19 cellular contexts compared by ENCODE assay signal in genomic region chr10:77073066-77073960, GRCh38.
DNase-seq lines count a peak whose midpoint lies in the region; ATAC-seq and TF ChIP-seq lines count a peak whose summit lies in the region.
"Had no signal": no experiment of that assay in that cellular context is flagged by ENCODE, and none has a peak within 500 bp of the region (broad histone marks: within the 10 kb centered on the region; RNA-seq: fewer than 3 reads in every experiment).

No MANE protein-coding gene starts in this region.

- H3K27me3 ChIP-seq in breast epithelium = no peaks in the 10 kb centered on the region
- no peaks in the 10 kb centered on the region for H3K27me3 ChIP-seq in right atrium auricular region
- no peaks in the 10 kb centered on the region for H3K27me3 ChIP-seq in rectal smooth muscle tissue (ENCODE audit: control insufficient read depth, insufficient read depth, low read length)
- no peaks in the 10 kb centered on the region for H3K27me3 ChIP-seq in A673 (replicated peaks; ENCODE audit: insufficient read depth, low read depth, low read length, poor library complexity)
- H3K27me3 ChIP-seq: ascending aorta, dorsolateral prefrontal cortex had no signal

- TF ChIP-seq CTCF in AG09319 (IDR thresholded peaks at IDR 0.05; ENCODE audit: low read depth, low read length) (no peak), breast epithelium (IDR thresholded peaks at IDR 0.05) (no peak), right atrium auricular region (IDR thresholded peaks at IDR 0.05) (no peak), A673 (conservative IDR thresholded peaks at IDR 0.05; ENCODE audit: low read depth, low read length) (no peak), omental fat pad (IDR thresholded peaks at IDR 0.05) (no peak)

- no peak for ATAC-seq in omental fat pad (ENCODE audit: low FRiP score)

- TF ChIP-seq POLR2A in breast epithelium (IDR thresholded peaks at IDR 0.05) = no peak

- H3K36me3 ChIP-seq in breast epithelium = no peaks in the 10 kb centered on the region
- no peaks in the 10 kb centered on the region for H3K36me3 ChIP-seq in right atrium auricular region
- H3K36me3 ChIP-seq in rectal smooth muscle tissue (ENCODE audit: control insufficient read depth, insufficient read depth, low read length) = no peaks in the 10 kb centered on the region
- H3K36me3 ChIP-seq in A673 (ENCODE audit: insufficient read depth, low read length, poor library complexity, severe bottlenecking) = no peaks in the 10 kb centered on the region

- BruUV-seq in A673 (replicated peaks; lab: Mats Ljungman, UMichigan) = no TSS peak

- H3K9ac ChIP-seq in rectal smooth muscle tissue (ENCODE audit: low read length) = no peak overlapping the region

- H3K4me3 ChIP-seq in breast epithelium (no peak overlapping the region), right atrium auricular region (no peak overlapping the region), rectal smooth muscle tissue (ENCODE audit: low read length) (no peak overlapping the region), A673 (ENCODE audit: low read depth, low read length, poor library complexity, severe bottlenecking) (no peak overlapping the region)
- H3K4me3 ChIP-seq: ascending aorta, dorsolateral prefrontal cortex had no signal

- DNase-seq in AG09319 (ENCODE audit: extremely low read depth, low read depth) (peak; percentile 55), breast epithelium (ENCODE audit: low spot score in 2 of 2) (peak in 1 of 2 donors; percentile 74), right atrium auricular region (ENCODE audit: low spot score) (peak; percentile 77), HPDE6-E6E7 (ENCODE audit: extremely low spot score) (no peak), A673 (ENCODE audit: low spot score) (no peak), omental fat pad (ENCODE audit: low spot score) (no peak), cerebellar cortex (ENCODE audit: low spot score) (no peak)
- DNase-seq: activated CD4-positive, alpha-beta T cell treated with anti-CD3 and anti-CD28 coated beads, Interleukin-2, amount 50 U/mL, for 4 hours; dorsolateral prefrontal cortex; HFFc6; Kasumi-1; midbrain; NCI-H1694 treated with DMSO at 0.1 percent for 48 hours; NCI-H510A treated with DMSO at 0.1 percent for 48 hours; nucleus accumbens; OCI-M1 had no signal

- intact Hi-C loops in breast epithelium (cut with DNase I; ENCODE audit: low total_unique reads) (no loop called here), A673 (cut with micrococcal nuclease; ENCODE audit: unreplicated experiment) (no loop called here)

- peak overlapping the region; percentile 39 to 60 for H3K27ac ChIP-seq in breast epithelium
- no peak overlapping the region for H3K27ac ChIP-seq in right atrium auricular region
- H3K27ac ChIP-seq in rectal smooth muscle tissue (ENCODE audit: low read depth, low read length) = peak overlapping the region; percentile 21
- no peak overlapping the region for H3K27ac ChIP-seq in A673 (ENCODE audit: low read depth, low read length, poor library complexity, severe bottlenecking)
- H3K27ac ChIP-seq: dorsolateral prefrontal cortex, HL-60 had no signal

- H3K4me1 ChIP-seq in breast epithelium (no peaks in the 10 kb centered on the region), right atrium auricular region (no peaks in the 10 kb centered on the region), rectal smooth muscle tissue (ENCODE audit: control insufficient read depth, insufficient read depth, low read length) (peaks cover 13% of the 10 kb centered on the region), A673 (ENCODE audit: insufficient read depth, low read length, poor library complexity, severe bottlenecking) (no peaks in the 10 kb centered on the region)

- H3K9me3 ChIP-seq in breast epithelium (no peaks in the 10 kb centered on the region), right atrium auricular region (no peaks in the 10 kb centered on the region), A673 (ENCODE audit: low read depth, low read length, poor library complexity, severe bottlenecking) (no peaks in the 10 kb centered on the region)
- H3K9me3 ChIP-seq: ascending aorta had no signal

- CTCF ChIA-PET in A673 (lab: Charles Lee) = no interaction called here

- POLR2A ChIA-PET in A673 (lab: Charles Lee; ENCODE audit: low non-redundant PET) = no interaction called here

Comparison
In these comparisons a context has a peak if more than half of its experiments do, and no peak if none do; other contexts are left out.
1. DNase-seq: peak in AG09319 (single experiment) and right atrium auricular region (single experiment); none in HPDE6-E6E7 (single experiment), A673 (single experiment), omental fat pad (single experiment) and cerebellar cortex (single experiment).
2. H3K27ac ChIP-seq: peak in breast epithelium (2 of 2) and rectal smooth muscle tissue (single experiment); none in right atrium auricular region (0 of 2) and A673 (single experiment).